In genomic region chr19:40445637-40445944, GRCh38 we compare ENCODE assay signal across 8 cellular contexts. TPM values are rescaled to one million over a fixed set of nuclear protein-coding genes. Genes with fewer than 3 reads are reported as not detected.
DNase-seq lines count a peak whose midpoint lies in the region; ATAC-seq and TF ChIP-seq lines count a peak whose summit lies in the region.
"Had no signal": no experiment of that assay in that cellular context is flagged by ENCODE, and none has a peak within 500 bp of the region (broad histone marks: within the 10 kb centered on the region; RNA-seq: fewer than 3 reads in every experiment).

No MANE protein-coding gene starts in this region.

- TF ChIP-seq POLR2A in esophagus squamous epithelium (IDR thresholded peaks at IDR 0.05): no peak

- H3K9ac ChIP-seq in subcutaneous abdominal adipose tissue (ENCODE audit: low read length in 5 of 5): peak overlapping the region in 1 of 5 donors; percentile 3

- peak overlapping the region; percentile 62 to 100 (median 96) for H3K27ac ChIP-seq in esophagus squamous epithelium
- H3K27ac ChIP-seq in subcutaneous abdominal adipose tissue (ENCODE audit: low read depth, low read length): peak overlapping the region; percentile 17

- peak overlapping the region; percentile 64 to 66 for H3K4me3 Mint-ChIP-seq in activated T-cell treated with anti-CD3 and anti-CD28 coated beads, Interleukin-2, amount 50 U/mL, for 72 hours

- no peak overlapping the region for H3K4me3 ChIP-seq in esophagus squamous epithelium
- H3K4me3 ChIP-seq in subcutaneous abdominal adipose tissue (ENCODE audit: low read depth in 1 of 5, low read length in 5 of 5): no peak overlapping the region

- H3K36me3 ChIP-seq in esophagus squamous epithelium (peaks cover 10 to 54% (median 15%) of the 10 kb centered on the region in 3 donors), subcutaneous abdominal adipose tissue (ENCODE audit: control insufficient read depth in 5 of 5, insufficient read depth in 5 of 5, low read length in 5 of 5) (peaks cover 3 to 46% (median 32%) of the 10 kb centered on the region in 5 donors)

- TF ChIP-seq CTCF in esophagus squamous epithelium (IDR thresholded peaks at IDR 0.05): no peak

- no peak for DNase-seq in activated T-cell treated with anti-CD3 and anti-CD28 coated beads, Interleukin-2, amount 50 U/mL, for 72 hours
- no peak for DNase-seq in activated T-cell treated with anti-CD3 and anti-CD28 coated beads for 4 hours
- no peak for DNase-seq in esophagus squamous epithelium (lab: John Stamatoyannopoulos, UW)
- DNase-seq in MV-4-11 (lab: John Stamatoyannopoulos, UW): no peak
- DNase-seq in NCI-H82 (lab: John Stamatoyannopoulos, UW): no peak
- DNase-seq: NK-92 treated with Interleukin-12 subunit alpha and Interleukin-12 subunit beta, amount 100 ng/mL, for 24 hours had no signal

- H3K9me3 Mint-ChIP-seq in activated T-cell treated with anti-CD3 and anti-CD28 coated beads, Interleukin-2, amount 50 U/mL, for 72 hours: no peaks in the 10 kb centered on the region

- H3K27ac Mint-ChIP-seq in activated T-cell treated with anti-CD3 and anti-CD28 coated beads, Interleukin-2, amount 50 U/mL, for 72 hours: no peak overlapping the region

- H3K27me3 ChIP-seq in esophagus squamous epithelium (no peaks in the 10 kb centered on the region), subcutaneous abdominal adipose tissue (ENCODE audit: control insufficient read depth in 5 of 5, insufficient read depth in 4 of 5, low read length in 5 of 5) (no peaks in the 10 kb centered on the region)

- H3K9me3 ChIP-seq in esophagus squamous epithelium: no peaks in the 10 kb centered on the region
- H3K9me3 ChIP-seq in subcutaneous abdominal adipose tissue (ENCODE audit: control insufficient read depth in 5 of 5, low read length in 5 of 5): no peaks in the 10 kb centered on the region
- H3K9me3 ChIP-seq: thoracic aorta had no signal

- H3K4me1 ChIP-seq in esophagus squamous epithelium (peaks cover 24 to 43% (median 29%) of the 10 kb centered on the region in 3 donors), subcutaneous abdominal adipose tissue (ENCODE audit: control insufficient read depth in 5 of 5, insufficient read depth in 5 of 5, low read length in 5 of 5) (peaks cover 9 to 28% (median 23%) of the 10 kb centered on the region in 5 donors)

- no peak for ATAC-seq in activated T-cell treated with anti-CD3 and anti-CD28 coated beads, Interleukin-2, amount 50 U/mL, for 72 hours (replicated peaks in 1 of 2)

- intact Hi-C loops in esophagus squamous epithelium (cut with DNase I): no loop called here

- peaks cover 16% of the 10 kb centered on the region for H3K4me1 Mint-ChIP-seq in activated T-cell treated with anti-CD3 and anti-CD28 coated beads, Interleukin-2, amount 50 U/mL, for 72 hours (ENCODE audit: low read depth)

- H3K36me3 Mint-ChIP-seq in activated T-cell treated with anti-CD3 and anti-CD28 coated beads, Interleukin-2, amount 50 U/mL, for 72 hours (ENCODE audit: insufficient read depth in 2 of 2): peaks cover 7% of the 10 kb centered on the region in 2 donors

- 65 to 93% methylated on average over 2 to 5 of the region's 6 CpGs for WGBS in esophagus squamous epithelium, 2 donors

- no peaks in the 10 kb centered on the region for H3K27me3 Mint-ChIP-seq in activated T-cell treated with anti-CD3 and anti-CD28 coated beads, Interleukin-2, amount 50 U/mL, for 72 hours (ENCODE audit: low read depth)

RNA-seq across cellular contexts. Expression of gene SERTAD3, which starts 1.5 kb away (rescaled TPM):
- total RNA-seq in activated T-cell treated with anti-CD3 and anti-CD28 coated beads, Interleukin-2, amount 50 U/mL, for 72 hours: 10 to 100 TPM; 12.6 to 16.3 TPM
- total RNA-seq in esophagus squamous epithelium: 10 to 100 TPM in 3 of 4 donors, 1 to 10 TPM in 1; 8.9 to 17.4 (median 12.0) TPM

RNA-seq across cellular contexts. Expression of gene SERTAD1, which starts 19.8 kb away (rescaled TPM):
- total RNA-seq in activated T-cell treated with anti-CD3 and anti-CD28 coated beads, Interleukin-2, amount 50 U/mL, for 72 hours: 10 to 100 TPM; 12.9 to 16.9 TPM
- 10 to 100 TPM; 10.2 to 24.9 (median 16.2) TPM for total RNA-seq in esophagus squamous epithelium

RNA-seq across cellular contexts. Expression of gene BLVRB, which starts 20.0 kb away (rescaled TPM):
- total RNA-seq in activated T-cell treated with anti-CD3 and anti-CD28 coated beads, Interleukin-2, amount 50 U/mL, for 72 hours: 10 to 100 TPM; 40.7 to 51.0 TPM
- total RNA-seq in esophagus squamous epithelium: 100 to 1,000 TPM; 177 to 283 (median 236) TPM

RNA-seq across cellular contexts. Expression of gene SPTBN4, which starts 21.2 kb away (rescaled TPM):
- 1 to 10 TPM; 2.2 to 4.8 TPM for total RNA-seq in activated T-cell treated with anti-CD3 and anti-CD28 coated beads, Interleukin-2, amount 50 U/mL, for 72 hours
- total RNA-seq in esophagus squamous epithelium: 1 to 10 TPM in 2 of 4 donors, under 1 TPM in 2; 0.08 to 2.0 (median 1.2) TPM

RNA-seq across cellular contexts. Expression of gene PRX, which starts 32.4 kb away (rescaled TPM):
- total RNA-seq in activated T-cell treated with anti-CD3 and anti-CD28 coated beads, Interleukin-2, amount 50 U/mL, for 72 hours: 1 to 10 TPM; 3.4 to 3.7 TPM
- 1 to 10 TPM in 3 of 4 donors, under 1 TPM in 1; 0.70 to 6.1 (median 2.4) TPM for total RNA-seq in esophagus squamous epithelium
